1 cellular context compared by ENCODE assay signal in genomic region chr21:43299441-43300277, GRCh38.
A peak's percentile ranks its signal among the peaks of the same experiment; 100 is the strongest.
TF ChIP-seq lines count a peak whose summit lies in the region.

No MANE protein-coding gene starts in this region.

TF ChIP-seq in HepG2, 621 proteins besides CTCF, POLR2A, EP300 and RAD21 (continued from another document and continues in another):
- TF ChIP-seq HNF4G (IDR thresholded peaks at IDR 0.05; ENCODE audit: borderline replicate concordance, low read depth, low read length) = peak; percentile 8; the same call in 1 of the 2 replicates
- no peak; the same call in 1 of the 2 replicates for TF ChIP-seq HNF4G (CRISPR knock-in tag; IDR thresholded peaks at IDR 0.05; ENCODE audit: borderline replicate concordance, low read depth)
- no peak for TF ChIP-seq ZFYVE20 (CRISPR knock-in tag; IDR thresholded peaks at IDR 0.05; ENCODE audit: borderline replicate concordance, low read depth)
- no peak for TF ChIP-seq NPAS2 (CRISPR knock-in tag; IDR thresholded peaks at IDR 0.05; ENCODE audit: borderline replicate concordance)
- no peak for TF ChIP-seq SOX6 (IDR thresholded peaks at IDR 0.05)
- TF ChIP-seq SOX6 (CRISPR knock-in tag; IDR thresholded peaks at IDR 0.05) = peak; percentile 93
- TF ChIP-seq E2F2 (CRISPR knock-in tag; IDR thresholded peaks at IDR 0.05; ENCODE audit: borderline replicate concordance) = no peak
- TF ChIP-seq DMAP1 (CRISPR knock-in tag; IDR thresholded peaks at IDR 0.05) = no peak
- no peak for TF ChIP-seq RFXAP (CRISPR knock-in tag; IDR thresholded peaks at IDR 0.05; ENCODE audit: borderline replicate concordance)
- 0 out of 2 replicates have a peak, but pooled peaks have one; percentile 42 for TF ChIP-seq HOXA7 (CRISPR knock-in tag; IDR thresholded peaks at IDR 0.05)
- no peak for TF ChIP-seq MLXIP (CRISPR knock-in tag; IDR thresholded peaks at IDR 0.05; ENCODE audit: borderline replicate concordance)
- TF ChIP-seq ZNF580 (CRISPR knock-in tag; IDR thresholded peaks at IDR 0.05; ENCODE audit: borderline replicate concordance, low read depth) = no peak
- no peak for TF ChIP-seq CAMTA2 (CRISPR knock-in tag; IDR thresholded peaks at IDR 0.05; ENCODE audit: borderline replicate concordance)
- TF ChIP-seq MIER2 (CRISPR knock-in tag; IDR thresholded peaks at IDR 0.05) = no peak
- 0 out of 2 replicates have a peak, but pooled peaks have one; percentile 49 for TF ChIP-seq KDM3A (CRISPR knock-in tag; IDR thresholded peaks at IDR 0.05; ENCODE audit: low read depth)
- no peak for TF ChIP-seq ZFP36L1 (CRISPR knock-in tag; IDR thresholded peaks at IDR 0.05)
- TF ChIP-seq ZNF253 (CRISPR knock-in tag; IDR thresholded peaks at IDR 0.05; ENCODE audit: borderline replicate concordance) = no peak
- no peak for TF ChIP-seq ZNF546 (CRISPR knock-in tag; conservative IDR thresholded peaks at IDR 0.05)
- no peak for TF ChIP-seq ZNF619 (CRISPR knock-in tag; IDR thresholded peaks at IDR 0.05)
- TF ChIP-seq ZNF44 (CRISPR knock-in tag; IDR thresholded peaks at IDR 0.05) = no peak
- TF ChIP-seq DNMT3B (CRISPR knock-in tag; conservative IDR thresholded peaks at IDR 0.05) = no peak
- no peak for TF ChIP-seq NFYB (CRISPR knock-in tag; IDR thresholded peaks at IDR 0.05)
- TF ChIP-seq HMGXB3 (CRISPR knock-in tag; IDR thresholded peaks at IDR 0.05; ENCODE audit: borderline replicate concordance) = no peak; the same call in 1 of the 2 replicates
- TF ChIP-seq CEBPG (CRISPR knock-in tag; IDR thresholded peaks at IDR 0.05) = no peak
- TF ChIP-seq TFAP4 (IDR thresholded peaks at IDR 0.05; ENCODE audit: borderline replicate concordance, low read depth) = peak; percentile 52; the same call in 1 of the 2 replicates
- TF ChIP-seq HNRNPH1 (optimal IDR thresholded peaks at IDR 0.05; ENCODE audit: low read depth, low read length) = no peak
- TF ChIP-seq GATAD2A (CRISPR knock-in tag; IDR thresholded peaks at IDR 0.05) = peak; percentile 96
- TF ChIP-seq PRDM4 (CRISPR knock-in tag; IDR thresholded peaks at IDR 0.05; ENCODE audit: borderline replicate concordance) = no peak
- no peak for TF ChIP-seq ZNF335 (CRISPR knock-in tag; IDR thresholded peaks at IDR 0.05)
- TF ChIP-seq ARNT (IDR thresholded peaks at IDR 0.05) = no peak
- TF ChIP-seq NR0B2 (CRISPR knock-in tag; IDR thresholded peaks at IDR 0.05) = 0 out of 2 replicates have a peak, but pooled peaks have one; percentile 24
- no peak for TF ChIP-seq HNRNPUL1 (IDR thresholded peaks at IDR 0.05; ENCODE audit: low read depth, low read length)
- TF ChIP-seq ZNF577 (CRISPR knock-in tag; IDR thresholded peaks at IDR 0.05; ENCODE audit: borderline replicate concordance, low read depth) = no peak
- no peak for TF ChIP-seq ZNF367 (CRISPR knock-in tag; IDR thresholded peaks at IDR 0.05; ENCODE audit: borderline replicate concordance)
- no peak for TF ChIP-seq RARG (CRISPR knock-in tag; IDR thresholded peaks at IDR 0.05; ENCODE audit: low read depth)
- TF ChIP-seq ZNF709 (CRISPR knock-in tag; IDR thresholded peaks at IDR 0.05) = no peak
- no peak for TF ChIP-seq TOE1 (CRISPR knock-in tag; IDR thresholded peaks at IDR 0.05)
- TF ChIP-seq CENPX (CRISPR knock-in tag; IDR thresholded peaks at IDR 0.05) = no peak
- TF ChIP-seq ZNF274 (CRISPR knock-in tag; IDR thresholded peaks at IDR 0.05) = no peak
- TF ChIP-seq HNRNPLL (IDR thresholded peaks at IDR 0.05; ENCODE audit: low read depth, low read length, poor library complexity, severe bottlenecking) = no peak
- no peak for TF ChIP-seq ZNF850 (CRISPR knock-in tag; conservative IDR thresholded peaks at IDR 0.05)
- no peak for TF ChIP-seq GMEB1 (CRISPR knock-in tag; IDR thresholded peaks at IDR 0.05; ENCODE audit: borderline replicate concordance)
- TF ChIP-seq TEF (CRISPR knock-in tag; IDR thresholded peaks at IDR 0.05) = no peak
- TF ChIP-seq ZNF296 (CRISPR knock-in tag; conservative IDR thresholded peaks at IDR 0.05) = no peak; the same call in 1 of the 2 replicates
- no peak for TF ChIP-seq TFDP1 (CRISPR knock-in tag; IDR thresholded peaks at IDR 0.05; ENCODE audit: borderline replicate concordance)
- TF ChIP-seq MTF2 (CRISPR knock-in tag; IDR thresholded peaks at IDR 0.05; ENCODE audit: borderline replicate concordance) = no peak
- no peak for TF ChIP-seq E2F1 (CRISPR knock-in tag; IDR thresholded peaks at IDR 0.05)
- no peak for TF ChIP-seq ZNF557 (CRISPR knock-in tag; IDR thresholded peaks at IDR 0.05)
- TF ChIP-seq CREM (IDR thresholded peaks at IDR 0.05) = peak; percentile 54; the same call in 1 of the 2 replicates
- TF ChIP-seq CREM (CRISPR knock-in tag; IDR thresholded peaks at IDR 0.05) = no peak
- TF ChIP-seq ZC3H4 (CRISPR knock-in tag; IDR thresholded peaks at IDR 0.05; ENCODE audit: borderline replicate concordance) = no peak
- no peak for TF ChIP-seq ZNF616 (CRISPR knock-in tag; IDR thresholded peaks at IDR 0.05; ENCODE audit: low read depth)
- no peak for TF ChIP-seq ZFP37 (CRISPR knock-in tag; IDR thresholded peaks at IDR 0.05; ENCODE audit: borderline replicate concordance)
